Comparison of ENCODE assay signal across 18 cellular contexts in genomic region chr5:55911784-55912653, GRCh38.
DNase-seq lines count a peak whose midpoint lies in the region; ATAC-seq and TF ChIP-seq lines count a peak whose summit lies in the region.
"Had no signal": no experiment of that assay in that cellular context is flagged by ENCODE, and none has a peak within 500 bp of the region (broad histone marks: within the 10 kb centered on the region; RNA-seq: fewer than 3 reads in every experiment).

No MANE protein-coding gene starts in this region.

- POLR2A ChIA-PET in Caco-2 (lab: Charles Lee) = no interaction called here

- no peaks in the 10 kb centered on the region for H3K9me3 ChIP-seq in Caco-2
- H3K9me3 ChIP-seq: BLaER1 treated with 17β-estradiol and CSF1 and Interleukin-3, amounts not matched to agents 10 nM and 100 nM had no signal

- H3K4me3 Mint-ChIP-seq in Caco-2 (ENCODE audit: unreplicated experiment) = no peak overlapping the region
- H3K4me3 Mint-ChIP-seq in activated naive CD8-positive, alpha-beta T cell treated with anti-CD3 and anti-CD28 coated beads for 36 hours = no peak overlapping the region
- H3K4me3 Mint-ChIP-seq: neural crest cell, T-cell had no signal

- no peaks in the 10 kb centered on the region for H3K27me3 Mint-ChIP-seq in Caco-2 (ENCODE audit: insufficient read depth, unreplicated experiment)
- no peaks in the 10 kb centered on the region for H3K27me3 Mint-ChIP-seq in activated naive CD8-positive, alpha-beta T cell treated with anti-CD3 and anti-CD28 coated beads for 36 hours

- CTCF ChIA-PET in Caco-2 (lab: Charles Lee) = no interaction called here

- no peak overlapping the region for H3K4me3 ChIP-seq in Caco-2 (ENCODE audit: low read depth, low read length)
- H3K4me3 ChIP-seq in fibroblast of villous mesenchyme (ENCODE audit: low read depth, low read length) = no peak overlapping the region
- H3K4me3 ChIP-seq: BLaER1 treated with 17β-estradiol and CSF1 and Interleukin-3, amounts not matched to agents 10 nM and 100 nM had no signal

- no peak for TF ChIP-seq CTCF in Caco-2 (IDR thresholded peaks at IDR 0.05; ENCODE audit: insufficient read depth in 1 of 2, low read depth in 1 of 2, low read length in 1 of 2, severe bottlenecking in 1 of 2, unreplicated experiment in 1 of 2)
- TF ChIP-seq CTCF in fibroblast of villous mesenchyme (IDR thresholded peaks at IDR 0.05; ENCODE audit: insufficient read depth, low read depth, low read length) = no peak

- DNase-seq in Caco-2 (no peak), HT1080 (ENCODE audit: low read depth) (peak; percentile 14), fibroblast of villous mesenchyme (ENCODE audit: low read depth) (peak; percentile 30), left ventricle myocardium superior (no peak)
- DNase-seq in activated naive CD8-positive, alpha-beta T cell treated with anti-CD3 and anti-CD28 coated beads for 36 hours = no peak
- DNase-seq in stimulated activated CD4-positive, alpha-beta T cell treated with anti-CD3 and anti-CD28 coated beads, Interleukin-1b, Interleukin-23, amount 100 ng/mL, for 48 hours = no peak
- DNase-seq: activated CD8-positive, alpha-beta memory T cell treated with anti-CD3 and anti-CD28 coated beads for 24 hours; activated effector memory CD4-positive, alpha-beta T cell treated with Interleukin-2 at 50 U/mL for 16 hours; hippocampal formation; midbrain; NCI-H1105 treated with DMSO at 0.1 percent for 48 hours; NCI-H2171; NCI-H748 treated with DMSO at 0.1 percent for 48 hours; RPMI8226; T-cell had no signal

- no peaks in the 10 kb centered on the region for H3K27me3 ChIP-seq in Caco-2 (replicated peaks; ENCODE audit: control insufficient read depth, insufficient read depth, low read length)
- H3K27me3 ChIP-seq: BLaER1 treated with 17β-estradiol and CSF1 and Interleukin-3, amounts not matched to agents 10 nM and 100 nM had no signal

- H3K36me3 ChIP-seq in Caco-2 (ENCODE audit: control insufficient read depth, insufficient read depth, low read length) = no peaks in the 10 kb centered on the region
- H3K36me3 ChIP-seq: BLaER1 treated with 17β-estradiol and CSF1 and Interleukin-3, amounts not matched to agents 10 nM and 100 nM had no signal

- no TSS peak for BruUV-seq in Caco-2 (replicated peaks; lab: Mats Ljungman, UMichigan)

- H3K9me3 Mint-ChIP-seq in Caco-2 (ENCODE audit: unreplicated experiment) = no peaks in the 10 kb centered on the region
- peaks cover 2% of the 10 kb centered on the region for H3K9me3 Mint-ChIP-seq in activated naive CD8-positive, alpha-beta T cell treated with anti-CD3 and anti-CD28 coated beads for 36 hours
- H3K9me3 Mint-ChIP-seq: neural crest cell, T-cell had no signal

- H3K4me1 Mint-ChIP-seq in Caco-2 (ENCODE audit: low read depth, unreplicated experiment) = peaks cover 21% of the 10 kb centered on the region
- peaks cover 2% of the 10 kb centered on the region for H3K4me1 Mint-ChIP-seq in activated naive CD8-positive, alpha-beta T cell treated with anti-CD3 and anti-CD28 coated beads for 36 hours
- H3K4me1 Mint-ChIP-seq: neural crest cell, T-cell had no signal

- no peak for ATAC-seq in left ventricle myocardium superior
- ATAC-seq in HG02610 (IDR thresholded peaks at IDR 0.05; ENCODE audit: unreplicated experiment) = no peak
- ATAC-seq: T-cell had no signal

- peaks cover 20% of the 10 kb centered on the region for H3K4me1 ChIP-seq in Caco-2
- H3K4me1 ChIP-seq: BLaER1 treated with 17β-estradiol and CSF1 and Interleukin-3, amounts not matched to agents 10 nM and 100 nM had no signal

- H3K27ac Mint-ChIP-seq in Caco-2 (ENCODE audit: unreplicated experiment) = peak overlapping the region; percentile 84
- H3K27ac Mint-ChIP-seq in activated naive CD8-positive, alpha-beta T cell treated with anti-CD3 and anti-CD28 coated beads for 36 hours = peak overlapping the region; percentile 32
- H3K27ac Mint-ChIP-seq: T-cell had no signal

- intact Hi-C loops in Caco-2 (cut with micrococcal nuclease; ENCODE audit: unreplicated experiment) (no loop called here), left ventricle myocardium superior (cut with micrococcal nuclease) (no loop called here)

- H3K36me3 Mint-ChIP-seq in Caco-2 (ENCODE audit: insufficient read depth, unreplicated experiment) = no peaks in the 10 kb centered on the region
- H3K36me3 Mint-ChIP-seq in activated naive CD8-positive, alpha-beta T cell treated with anti-CD3 and anti-CD28 coated beads for 36 hours = no peaks in the 10 kb centered on the region
- H3K36me3 Mint-ChIP-seq: T-cell had no signal

Comparison
In these comparisons a context has a peak if more than half of its experiments do, and no peak if none do; other contexts are left out.
1. DNase-seq: peak in HT1080 (single experiment) and fibroblast of villous mesenchyme (single experiment); none in Caco-2 (0 of 2), activated naive CD8-positive, alpha-beta T cell treated with anti-CD3 and anti-CD28 coated beads for 36 hours (single experiment), left ventricle myocardium superior (single experiment) and stimulated activated CD4-positive, alpha-beta T cell treated with anti-CD3 and anti-CD28 coated beads, Interleukin-1b, Interleukin-23, amount 100 ng/mL, for 48 hours (single experiment).